Comparison of ENCODE assay signal across 1 cellular context in the genomic region with DNA sequence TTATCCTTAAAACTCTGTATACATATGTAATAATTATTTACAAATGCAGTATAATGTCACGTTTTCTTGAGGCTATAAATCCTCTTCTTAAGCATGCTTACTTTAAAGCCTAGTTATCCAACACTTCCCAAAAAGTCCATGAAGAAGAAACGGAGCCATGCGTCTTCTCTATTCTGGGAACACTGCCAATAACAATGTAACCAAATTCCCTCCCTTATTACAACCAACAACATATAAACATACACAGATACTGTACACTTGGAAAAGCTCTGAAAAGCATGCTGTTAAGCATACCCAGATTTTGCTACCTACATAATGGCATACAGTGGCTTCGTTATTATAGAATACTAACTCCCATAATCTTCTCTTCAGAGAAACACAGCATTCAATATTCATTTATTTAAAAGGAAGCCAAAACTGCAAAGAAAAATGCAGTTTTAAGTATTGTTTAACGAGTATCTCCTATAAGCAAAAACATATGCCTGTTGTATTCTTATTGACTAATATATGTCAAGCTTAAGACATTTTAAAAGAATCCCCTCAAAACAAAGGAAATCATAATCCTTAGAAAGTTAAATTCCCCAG.
TF ChIP-seq lines count a peak whose summit lies in the region.

No MANE protein-coding gene starts in this region.

TF ChIP-seq in IMR-90, 13 proteins besides CTCF, POLR2A, EP300 and RAD21 (continued from another document):
- no peak for TF ChIP-seq RCOR1 (IDR thresholded peaks at IDR 0.05; ENCODE audit: insufficient replicate concordance, low read length)
- TF ChIP-seq, protein P1, sequence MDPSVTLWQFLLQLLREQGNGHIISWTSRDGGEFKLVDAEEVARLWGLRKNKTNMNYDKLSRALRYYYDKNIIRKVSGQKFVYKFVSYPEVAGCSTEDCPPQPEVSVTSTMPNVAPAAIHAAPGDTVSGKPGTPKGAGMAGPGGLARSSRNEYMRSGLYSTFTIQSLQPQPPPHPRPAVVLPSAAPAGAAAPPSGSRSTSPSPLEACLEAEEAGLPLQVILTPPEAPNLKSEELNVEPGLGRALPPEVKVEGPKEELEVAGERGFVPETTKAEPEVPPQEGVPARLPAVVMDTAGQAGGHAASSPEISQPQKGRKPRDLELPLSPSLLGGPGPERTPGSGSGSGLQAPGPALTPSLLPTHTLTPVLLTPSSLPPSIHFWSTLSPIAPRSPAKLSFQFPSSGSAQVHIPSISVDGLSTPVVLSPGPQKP (IDR thresholded peaks at IDR 0.05; ENCODE audit: borderline replicate concordance, low read depth, low read length): no peak
